In genomic region chr17:50087246-50087911, GRCh38 we compare ENCODE assay signal across 8 cellular contexts. TPM values are rescaled to one million over a fixed set of nuclear protein-coding genes. Genes with fewer than 3 reads are reported as not detected.
A peak's percentile ranks its signal among the peaks of the same experiment; 100 is the strongest.
DNase-seq lines count a peak whose midpoint lies in the region; ATAC-seq, FAIRE-seq and TF ChIP-seq lines count a peak whose summit lies in the region.

No MANE protein-coding gene starts in this region.

- H3K4me3 ChIP-seq in SJSA1, result no peak overlapping the region
- H3K4me3 ChIP-seq in prostate gland, result no peak overlapping the region
- H3K4me3 ChIP-seq in aorta (ENCODE audit: low read length in 2 of 2), result no peak overlapping the region

- intact Hi-C loops in prostate gland (cut with DNase I), result loop anchor here (1.0 to 10.0 kb wide), 2 partner anchors 60 to 523 kb away; no protein-coding TSS in a partner anchor
- intact Hi-C loops in aorta (cut with DNase I), result loop anchor here in 1 of 2 donors (1.0 to 10.0 kb wide), 2 partner anchors 61 to 523 kb away; no protein-coding TSS in a partner anchor

- DNase-seq in NK-92 treated with Interleukin-12 subunit alpha and Interleukin-12 subunit beta, amount 100 ng/mL, for 24 hours (lab: John Stamatoyannopoulos, UW), result peak; percentile 68
- DNase-seq in NK-92 (lab: John Stamatoyannopoulos, UW; ENCODE audit: unreplicated experiment) (no peak), Kasumi-1 (lab: John Stamatoyannopoulos, UW) (peak; percentile 77 to 92), SJSA1 (ENCODE audit: low read depth in 1 of 2, low spot score in 2 of 2) (peak; percentile 89 to 92), frontal cortex (ENCODE audit: low spot score in 2 of 2) (peak; percentile 63 to 77), prostate gland (ENCODE audit: low spot score) (peak; percentile 53), aorta (peak; percentile 82 to 89)
- peak; percentile 63 for DNase-seq in activated effector memory CD4-positive, alpha-beta T cell treated with Interleukin-2 at 50 U/mL for 16 hours

- H3K36me3 ChIP-seq in SJSA1 (peaks cover 63% of the 10 kb centered on the region), prostate gland (peaks cover 0 to 6% of the 10 kb centered on the region in 2 donors), aorta (ENCODE audit: control insufficient read depth in 1 of 2, insufficient read depth in 2 of 2, low read length in 1 of 2) (peaks cover 0 to 7% of the 10 kb centered on the region in 2 donors)

- H3K27ac ChIP-seq in SJSA1, result no peak overlapping the region
- no peak overlapping the region for H3K27ac ChIP-seq in prostate gland
- H3K27ac ChIP-seq in aorta (ENCODE audit: low read depth in 1 of 2, low read length in 2 of 2), result peak overlapping the region in 1 of 2 donors; percentile 10

- TF ChIP-seq CTCF in prostate gland (IDR thresholded peaks at IDR 0.05), result peak; percentile 88 to 94 (median 94)

- no peak for TF ChIP-seq POLR2A in prostate gland (IDR thresholded peaks at IDR 0.05)

- FAIRE-seq in frontal cortex (lab: Jason Lieb, UNC), result no peak

- ATAC-seq in aorta (ENCODE audit: low FRiP score), result peak; percentile 79

- H3K9me3 ChIP-seq in SJSA1 (replicated peaks) (no peaks in the 10 kb centered on the region), prostate gland (no peaks in the 10 kb centered on the region), aorta (ENCODE audit: control insufficient read depth, low read length) (no peaks in the 10 kb centered on the region)

- H3K27me3 ChIP-seq in SJSA1 (replicated peaks), result no peaks in the 10 kb centered on the region
- no peaks in the 10 kb centered on the region for H3K27me3 ChIP-seq in prostate gland (replicated peaks; ENCODE audit: insufficient read depth)
- no peaks in the 10 kb centered on the region for H3K27me3 ChIP-seq in aorta (ENCODE audit: control insufficient read depth in 1 of 2, insufficient read depth in 2 of 2, low read length in 1 of 2)

- H3K4me1 ChIP-seq in SJSA1 (replicated peaks), result no peaks in the 10 kb centered on the region
- no peaks in the 10 kb centered on the region for H3K4me1 ChIP-seq in prostate gland (replicated peaks)
- H3K4me1 ChIP-seq in aorta (ENCODE audit: control insufficient read depth in 1 of 2, insufficient read depth in 2 of 2, low read length in 2 of 2), result no peaks in the 10 kb centered on the region

- 58% methylated on average over 9 of the region's 10 CpGs for WGBS in prostate gland
- 46 to 48% methylated on average over 9 to 10 of the region's 10 CpGs for WGBS in aorta, 2 donors

RNA-seq across cellular contexts. Expression of gene PDK2, which starts 7.8 kb away (rescaled TPM):
- 22.2 and 25.3 TPM in 2 replicates for total RNA-seq in SJSA1 (2014; rRNA removed; shearing (Covaris generic))
- total RNA-seq in frontal cortex (11.8 TPM), prostate gland (10 to 100 TPM; 47.1 to 79.5 TPM), aorta (10 to 100 TPM; 39.4 to 42.8 TPM)
- polyA plus RNA-seq in aorta, result 10 to 100 TPM; 15.0 to 45.8 TPM

RNA-seq across cellular contexts. Expression of gene ITGA3, which starts 31.5 kb away (rescaled TPM):
- total RNA-seq in SJSA1 (2014; rRNA removed; shearing (Covaris generic)), result 142 and 195 TPM in 2 replicates
- 20.0 TPM for total RNA-seq in frontal cortex
- 10 to 100 TPM; 67.0 to 71.3 TPM for total RNA-seq in prostate gland
- 100 to 1,000 TPM; 113 to 150 TPM for total RNA-seq in aorta
- polyA plus RNA-seq in aorta, result 100 to 1,000 TPM in 1 of 2 donors, 10 to 100 TPM in 1; 48.1 to 159 TPM

RNA-seq across cellular contexts. Expression of gene SAMD14, which starts 42.6 kb away (rescaled TPM):
- 0.11 TPM in 1 of 2 replicates, not detected in the other for total RNA-seq in SJSA1 (2014; rRNA removed; shearing (Covaris generic))
- total RNA-seq in frontal cortex (21.2 TPM), prostate gland (1 to 10 TPM; 2.5 to 7.4 TPM), aorta (10 to 100 TPM in 1 of 2 donors, 1 to 10 TPM in 1; 9.3 to 12.6 TPM)
- 1 to 10 TPM; 2.5 to 3.8 TPM for polyA plus RNA-seq in aorta
